ENCODE assay signal across 1 cellular context in the genomic region with DNA sequence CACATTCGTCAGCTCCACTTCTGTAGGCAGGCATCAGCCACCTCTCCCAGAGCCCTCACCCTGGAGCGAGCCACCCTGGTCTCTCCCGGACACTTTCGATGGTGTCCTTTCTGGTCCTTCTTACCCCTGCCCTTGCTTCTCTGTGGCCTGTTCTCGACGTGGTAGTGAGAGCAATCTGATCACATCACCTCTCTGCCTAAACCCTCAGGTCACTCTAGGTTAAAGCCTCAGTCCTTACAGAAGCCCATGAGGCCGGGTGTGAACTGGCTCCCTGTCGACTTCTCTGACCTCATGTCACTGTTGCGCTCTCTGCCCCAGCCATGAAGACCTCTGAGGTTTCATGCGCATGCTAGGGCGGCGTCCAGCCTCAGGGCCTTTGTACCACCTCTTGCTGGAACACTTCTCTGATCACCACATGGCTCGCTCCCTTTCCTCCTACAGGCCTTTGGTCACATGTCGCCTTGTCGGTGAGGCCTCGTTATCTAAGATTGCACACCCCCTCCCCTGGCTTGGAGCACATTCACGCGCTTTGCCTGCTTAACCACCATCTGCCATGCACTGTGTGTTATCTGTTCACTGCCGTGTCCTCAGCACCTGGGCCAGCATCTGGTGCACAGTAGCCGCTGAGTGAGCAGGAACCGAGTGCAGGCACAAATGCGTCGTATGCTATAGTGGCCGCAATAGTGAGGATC.
TF ChIP-seq lines count a peak whose summit lies in the region.

No MANE protein-coding gene starts in this region.

TF ChIP-seq in K562, 482 proteins besides CTCF, POLR2A, EP300 and RAD21 (continued from another document and continues in another):
- TF ChIP-seq, protein P1, sequence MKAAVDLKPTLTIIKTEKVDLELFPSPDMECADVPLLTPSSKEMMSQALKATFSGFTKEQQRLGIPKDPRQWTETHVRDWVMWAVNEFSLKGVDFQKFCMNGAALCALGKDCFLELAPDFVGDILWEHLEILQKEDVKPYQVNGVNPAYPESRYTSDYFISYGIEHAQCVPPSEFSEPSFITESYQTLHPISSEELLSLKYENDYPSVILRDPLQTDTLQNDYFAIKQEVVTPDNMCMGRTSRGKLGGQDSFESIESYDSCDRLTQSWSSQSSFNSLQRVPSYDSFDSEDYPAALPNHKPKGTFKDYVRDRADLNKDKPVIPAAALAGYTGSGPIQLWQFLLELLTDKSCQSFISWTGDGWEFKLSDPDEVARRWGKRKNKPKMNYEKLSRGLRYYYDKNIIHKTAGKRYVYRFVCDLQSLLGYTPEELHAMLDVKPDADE (conservative IDR thresholded peaks at IDR 0.05; ENCODE audit: control insufficient read depth, low read depth, low read length) = peak; percentile 88
- TF ChIP-seq, protein P2, sequence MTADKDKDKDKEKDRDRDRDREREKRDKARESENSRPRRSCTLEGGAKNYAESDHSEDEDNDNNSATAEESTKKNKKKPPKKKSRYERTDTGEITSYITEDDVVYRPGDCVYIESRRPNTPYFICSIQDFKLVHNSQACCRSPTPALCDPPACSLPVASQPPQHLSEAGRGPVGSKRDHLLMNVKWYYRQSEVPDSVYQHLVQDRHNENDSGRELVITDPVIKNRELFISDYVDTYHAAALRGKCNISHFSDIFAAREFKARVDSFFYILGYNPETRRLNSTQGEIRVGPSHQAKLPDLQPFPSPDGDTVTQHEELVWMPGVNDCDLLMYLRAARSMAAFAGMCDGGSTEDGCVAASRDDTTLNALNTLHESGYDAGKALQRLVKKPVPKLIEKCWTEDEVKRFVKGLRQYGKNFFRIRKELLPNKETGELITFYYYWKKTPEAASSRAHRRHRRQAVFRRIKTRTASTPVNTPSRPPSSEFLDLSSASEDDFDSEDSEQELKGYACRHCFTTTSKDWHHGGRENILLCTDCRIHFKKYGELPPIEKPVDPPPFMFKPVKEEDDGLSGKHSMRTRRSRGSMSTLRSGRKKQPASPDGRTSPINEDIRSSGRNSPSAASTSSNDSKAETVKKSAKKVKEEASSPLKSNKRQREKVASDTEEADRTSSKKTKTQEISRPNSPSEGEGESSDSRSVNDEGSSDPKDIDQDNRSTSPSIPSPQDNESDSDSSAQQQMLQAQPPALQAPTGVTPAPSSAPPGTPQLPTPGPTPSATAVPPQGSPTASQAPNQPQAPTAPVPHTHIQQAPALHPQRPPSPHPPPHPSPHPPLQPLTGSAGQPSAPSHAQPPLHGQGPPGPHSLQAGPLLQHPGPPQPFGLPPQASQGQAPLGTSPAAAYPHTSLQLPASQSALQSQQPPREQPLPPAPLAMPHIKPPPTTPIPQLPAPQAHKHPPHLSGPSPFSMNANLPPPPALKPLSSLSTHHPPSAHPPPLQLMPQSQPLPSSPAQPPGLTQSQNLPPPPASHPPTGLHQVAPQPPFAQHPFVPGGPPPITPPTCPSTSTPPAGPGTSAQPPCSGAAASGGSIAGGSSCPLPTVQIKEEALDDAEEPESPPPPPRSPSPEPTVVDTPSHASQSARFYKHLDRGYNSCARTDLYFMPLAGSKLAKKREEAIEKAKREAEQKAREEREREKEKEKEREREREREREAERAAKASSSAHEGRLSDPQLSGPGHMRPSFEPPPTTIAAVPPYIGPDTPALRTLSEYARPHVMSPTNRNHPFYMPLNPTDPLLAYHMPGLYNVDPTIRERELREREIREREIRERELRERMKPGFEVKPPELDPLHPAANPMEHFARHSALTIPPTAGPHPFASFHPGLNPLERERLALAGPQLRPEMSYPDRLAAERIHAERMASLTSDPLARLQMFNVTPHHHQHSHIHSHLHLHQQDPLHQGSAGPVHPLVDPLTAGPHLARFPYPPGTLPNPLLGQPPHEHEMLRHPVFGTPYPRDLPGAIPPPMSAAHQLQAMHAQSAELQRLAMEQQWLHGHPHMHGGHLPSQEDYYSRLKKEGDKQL (CRISPR knock-in tag; IDR thresholded peaks at IDR 0.05; ENCODE audit: borderline replicate concordance) = peak; percentile 91; the same call in 1 of the 2 replicates
- TF ChIP-seq SRSF3 (IDR thresholded peaks at IDR 0.05; ENCODE audit: insufficient read depth, low read length) (no peak), ZNF324 (CRISPR knock-in tag; IDR thresholded peaks at IDR 0.05) (no peak), RBM15 (IDR thresholded peaks at IDR 0.05; ENCODE audit: insufficient read depth, low read length) (no peak), ZNF57 (CRISPR knock-in tag; IDR thresholded peaks at IDR 0.05) (no peak), HDAC6 (IDR thresholded peaks at IDR 0.05; ENCODE audit: low read depth, low read length) (no peak), ESRRA (IDR thresholded peaks at IDR 0.05; ENCODE audit: borderline replicate concordance, low read depth) (peak; percentile 75; the same call in 1 of the 2 replicates), TAF9B (IDR thresholded peaks at IDR 0.05; ENCODE audit: partially characterized antibody) (peak; percentile 23), POLR2AphosphoS2 (IDR thresholded peaks at IDR 0.05; ENCODE audit: low read length) (no peak), ZBTB8A (IDR thresholded peaks at IDR 0.05; ENCODE audit: partially characterized antibody) (no peak), NCOA1 (IDR thresholded peaks at IDR 0.05; ENCODE audit: low read depth) (peak; percentile 68; the same call in 1 of the 2 replicates), MTF1 (CRISPR knock-in tag; IDR thresholded peaks at IDR 0.05; ENCODE audit: borderline replicate concordance) (no peak), NRF1 (conservative IDR thresholded peaks at IDR 0.05 in 1 of 2, IDR thresholded peaks at IDR 0.05 in 1 of 2) (peak; percentile 66 to 73), ZNF212 (CRISPR knock-in tag; IDR thresholded peaks at IDR 0.05) (no peak), NELFE (IDR thresholded peaks at IDR 0.05; ENCODE audit: insufficient read depth, insufficient read length) (no peak), BRD4 (IDR thresholded peaks at IDR 0.05) (no peak), ZNF583 (CRISPR knock-in tag; IDR thresholded peaks at IDR 0.05) (peak; percentile 85; the same call in 1 of the 2 replicates), BCL6 (CRISPR knock-in tag; IDR thresholded peaks at IDR 0.05) (no peak), EP400 (IDR thresholded peaks at IDR 0.05) (peak; percentile 73; the same call in 1 of the 2 replicates), FOXJ2 (tag; IDR thresholded peaks at IDR 0.05) (no peak), ZNF354B (CRISPR knock-in tag; IDR thresholded peaks at IDR 0.05) (no peak), RBM14 (IDR thresholded peaks at IDR 0.05; ENCODE audit: borderline replicate concordance, insufficient read depth, low read depth, low read length) (no peak)
- TF ChIP-seq, protein P3, sequence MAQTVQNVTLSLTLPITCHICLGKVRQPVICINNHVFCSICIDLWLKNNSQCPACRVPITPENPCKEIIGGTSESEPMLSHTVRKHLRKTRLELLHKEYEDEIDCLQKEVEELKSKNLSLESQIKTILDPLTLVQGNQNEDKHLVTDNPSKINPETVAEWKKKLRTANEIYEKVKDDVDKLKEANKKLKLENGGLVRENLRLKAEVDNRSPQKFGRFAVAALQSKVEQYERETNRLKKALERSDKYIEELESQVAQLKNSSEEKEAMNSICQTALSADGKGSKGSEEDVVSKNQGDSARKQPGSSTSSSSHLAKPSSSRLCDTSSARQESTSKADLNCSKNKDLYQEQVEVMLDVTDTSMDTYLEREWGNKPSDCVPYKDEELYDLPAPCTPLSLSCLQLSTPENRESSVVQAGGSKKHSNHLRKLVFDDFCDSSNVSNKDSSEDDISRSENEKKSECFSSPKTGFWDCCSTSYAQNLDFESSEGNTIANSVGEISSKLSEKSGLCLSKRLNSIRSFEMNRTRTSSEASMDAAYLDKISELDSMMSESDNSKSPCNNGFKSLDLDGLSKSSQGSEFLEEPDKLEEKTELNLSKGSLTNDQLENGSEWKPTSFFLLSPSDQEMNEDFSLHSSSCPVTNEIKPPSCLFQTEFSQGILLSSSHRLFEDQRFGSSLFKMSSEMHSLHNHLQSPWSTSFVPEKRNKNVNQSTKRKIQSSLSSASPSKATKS (CRISPR knock-in tag; IDR thresholded peaks at IDR 0.05) = no peak
- TF ChIP-seq, protein P4, sequence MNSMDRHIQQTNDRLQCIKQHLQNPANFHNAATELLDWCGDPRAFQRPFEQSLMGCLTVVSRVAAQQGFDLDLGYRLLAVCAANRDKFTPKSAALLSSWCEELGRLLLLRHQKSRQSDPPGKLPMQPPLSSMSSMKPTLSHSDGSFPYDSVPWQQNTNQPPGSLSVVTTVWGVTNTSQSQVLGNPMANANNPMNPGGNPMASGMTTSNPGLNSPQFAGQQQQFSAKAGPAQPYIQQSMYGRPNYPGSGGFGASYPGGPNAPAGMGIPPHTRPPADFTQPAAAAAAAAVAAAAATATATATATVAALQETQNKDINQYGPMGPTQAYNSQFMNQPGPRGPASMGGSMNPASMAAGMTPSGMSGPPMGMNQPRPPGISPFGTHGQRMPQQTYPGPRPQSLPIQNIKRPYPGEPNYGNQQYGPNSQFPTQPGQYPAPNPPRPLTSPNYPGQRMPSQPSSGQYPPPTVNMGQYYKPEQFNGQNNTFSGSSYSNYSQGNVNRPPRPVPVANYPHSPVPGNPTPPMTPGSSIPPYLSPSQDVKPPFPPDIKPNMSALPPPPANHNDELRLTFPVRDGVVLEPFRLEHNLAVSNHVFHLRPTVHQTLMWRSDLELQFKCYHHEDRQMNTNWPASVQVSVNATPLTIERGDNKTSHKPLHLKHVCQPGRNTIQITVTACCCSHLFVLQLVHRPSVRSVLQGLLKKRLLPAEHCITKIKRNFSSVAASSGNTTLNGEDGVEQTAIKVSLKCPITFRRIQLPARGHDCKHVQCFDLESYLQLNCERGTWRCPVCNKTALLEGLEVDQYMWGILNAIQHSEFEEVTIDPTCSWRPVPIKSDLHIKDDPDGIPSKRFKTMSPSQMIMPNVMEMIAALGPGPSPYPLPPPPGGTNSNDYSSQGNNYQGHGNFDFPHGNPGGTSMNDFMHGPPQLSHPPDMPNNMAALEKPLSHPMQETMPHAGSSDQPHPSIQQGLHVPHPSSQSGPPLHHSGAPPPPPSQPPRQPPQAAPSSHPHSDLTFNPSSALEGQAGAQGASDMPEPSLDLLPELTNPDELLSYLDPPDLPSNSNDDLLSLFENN (IDR thresholded peaks at IDR 0.05; ENCODE audit: low read depth in 2 of 2, low read length in 2 of 2) = peak in 1 of 2 experiments; percentile 88; a peak in 2 of 4 replicates
- TF ChIP-seq, protein P5, sequence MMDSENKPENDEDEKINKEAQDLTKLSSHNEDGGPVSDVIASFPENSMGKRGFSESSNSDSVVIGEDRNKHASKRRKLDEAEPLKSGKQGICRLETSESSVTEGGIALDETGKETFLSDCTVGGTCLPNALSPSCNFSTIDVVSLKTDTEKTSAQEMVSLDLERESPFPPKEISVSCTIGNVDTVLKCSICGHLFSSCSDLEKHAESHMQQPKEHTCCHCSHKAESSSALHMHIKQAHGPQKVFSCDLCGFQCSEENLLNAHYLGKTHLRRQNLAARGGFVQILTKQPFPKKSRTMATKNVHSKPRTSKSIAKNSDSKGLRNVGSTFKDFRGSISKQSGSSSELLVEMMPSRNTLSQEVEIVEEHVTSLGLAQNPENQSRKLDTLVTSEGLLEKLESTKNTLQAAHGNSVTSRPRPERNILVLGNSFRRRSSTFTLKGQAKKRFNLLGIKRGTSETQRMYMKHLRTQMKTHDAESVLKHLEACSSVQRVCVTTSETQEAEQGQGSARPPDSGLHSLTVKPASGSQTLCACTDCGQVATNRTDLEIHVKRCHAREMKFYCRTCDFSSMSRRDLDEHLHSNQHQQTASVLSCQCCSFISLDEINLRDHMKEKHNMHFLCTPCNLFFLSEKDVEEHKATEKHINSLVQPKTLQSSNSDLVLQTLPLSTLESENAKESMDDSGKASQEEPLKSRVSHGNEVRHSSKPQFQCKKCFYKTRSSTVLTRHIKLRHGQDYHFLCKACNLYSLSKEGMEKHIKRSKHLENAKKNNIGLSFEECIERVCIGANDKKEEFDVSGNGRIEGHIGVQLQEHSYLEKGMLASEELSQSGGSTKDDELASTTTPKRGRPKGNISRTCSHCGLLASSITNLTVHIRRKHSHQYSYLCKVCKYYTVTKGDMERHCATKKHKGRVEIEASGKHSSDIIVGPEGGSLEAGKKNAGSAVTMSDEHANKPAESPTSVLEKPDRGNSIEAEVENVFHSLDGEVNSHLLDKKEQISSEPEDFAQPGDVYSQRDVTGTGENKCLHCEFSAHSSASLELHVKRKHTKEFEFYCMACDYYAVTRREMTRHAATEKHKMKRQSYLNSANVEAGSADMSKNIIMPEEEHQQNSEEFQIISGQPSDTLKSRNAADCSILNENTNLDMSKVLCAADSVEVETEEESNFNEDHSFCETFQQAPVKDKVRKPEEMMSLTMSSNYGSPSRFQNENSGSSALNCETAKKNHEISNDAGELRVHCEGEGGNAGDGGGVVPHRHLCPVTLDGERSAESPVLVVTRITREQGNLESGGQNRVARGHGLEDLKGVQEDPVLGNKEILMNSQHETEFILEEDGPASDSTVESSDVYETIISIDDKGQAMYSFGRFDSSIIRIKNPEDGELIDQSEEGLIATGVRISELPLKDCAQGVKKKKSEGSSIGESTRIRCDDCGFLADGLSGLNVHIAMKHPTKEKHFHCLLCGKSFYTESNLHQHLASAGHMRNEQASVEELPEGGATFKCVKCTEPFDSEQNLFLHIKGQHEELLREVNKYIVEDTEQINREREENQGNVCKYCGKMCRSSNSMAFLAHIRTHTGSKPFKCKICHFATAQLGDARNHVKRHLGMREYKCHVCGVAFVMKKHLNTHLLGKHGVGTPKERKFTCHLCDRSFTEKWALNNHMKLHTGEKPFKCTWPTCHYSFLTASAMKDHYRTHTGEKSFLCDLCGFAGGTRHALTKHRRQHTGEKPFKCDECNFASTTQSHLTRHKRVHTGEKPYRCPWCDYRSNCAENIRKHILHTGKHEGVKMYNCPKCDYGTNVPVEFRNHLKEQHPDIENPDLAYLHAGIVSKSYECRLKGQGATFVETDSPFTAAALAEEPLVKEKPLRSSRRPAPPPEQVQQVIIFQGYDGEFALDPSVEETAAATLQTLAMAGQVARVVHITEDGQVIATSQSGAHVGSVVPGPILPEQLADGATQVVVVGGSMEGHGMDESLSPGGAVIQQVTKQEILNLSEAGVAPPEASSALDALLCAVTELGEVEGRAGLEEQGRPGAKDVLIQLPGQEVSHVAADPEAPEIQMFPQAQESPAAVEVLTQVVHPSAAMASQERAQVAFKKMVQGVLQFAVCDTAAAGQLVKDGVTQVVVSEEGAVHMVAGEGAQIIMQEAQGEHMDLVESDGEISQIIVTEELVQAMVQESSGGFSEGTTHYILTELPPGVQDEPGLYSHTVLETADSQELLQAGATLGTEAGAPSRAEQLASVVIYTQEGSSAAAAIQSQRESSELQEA (IDR thresholded peaks at IDR 0.05; ENCODE audit: low read depth) = no peak
- TF ChIP-seq, protein P6, sequence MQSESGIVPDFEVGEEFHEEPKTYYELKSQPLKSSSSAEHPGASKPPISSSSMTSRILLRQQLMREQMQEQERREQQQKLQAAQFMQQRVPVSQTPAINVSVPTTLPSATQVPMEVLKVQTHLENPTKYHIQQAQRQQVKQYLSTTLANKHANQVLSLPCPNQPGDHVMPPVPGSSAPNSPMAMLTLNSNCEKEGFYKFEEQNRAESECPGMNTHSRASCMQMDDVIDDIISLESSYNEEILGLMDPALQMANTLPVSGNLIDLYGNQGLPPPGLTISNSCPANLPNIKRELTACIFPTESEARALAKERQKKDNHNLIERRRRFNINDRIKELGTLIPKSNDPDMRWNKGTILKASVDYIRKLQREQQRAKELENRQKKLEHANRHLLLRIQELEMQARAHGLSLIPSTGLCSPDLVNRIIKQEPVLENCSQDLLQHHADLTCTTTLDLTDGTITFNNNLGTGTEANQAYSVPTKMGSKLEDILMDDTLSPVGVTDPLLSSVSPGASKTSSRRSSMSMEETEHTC (IDR thresholded peaks at IDR 0.05) = peak; percentile 97
- TF ChIP-seq, protein P7, sequence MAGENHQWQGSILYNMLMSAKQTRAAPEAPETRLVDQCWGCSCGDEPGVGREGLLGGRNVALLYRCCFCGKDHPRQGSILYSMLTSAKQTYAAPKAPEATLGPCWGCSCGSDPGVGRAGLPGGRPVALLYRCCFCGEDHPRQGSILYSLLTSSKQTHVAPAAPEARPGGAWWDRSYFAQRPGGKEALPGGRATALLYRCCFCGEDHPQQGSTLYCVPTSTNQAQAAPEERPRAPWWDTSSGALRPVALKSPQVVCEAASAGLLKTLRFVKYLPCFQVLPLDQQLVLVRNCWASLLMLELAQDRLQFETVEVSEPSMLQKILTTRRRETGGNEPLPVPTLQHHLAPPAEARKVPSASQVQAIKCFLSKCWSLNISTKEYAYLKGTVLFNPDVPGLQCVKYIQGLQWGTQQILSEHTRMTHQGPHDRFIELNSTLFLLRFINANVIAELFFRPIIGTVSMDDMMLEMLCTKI (IDR thresholded peaks at IDR 0.05; ENCODE audit: partially characterized antibody) = no peak
